25 cellular contexts compared by ENCODE assay signal in genomic region chr2:21194147-21194546, GRCh38.
"Had no signal": no experiment of that assay in that cellular context is flagged by ENCODE, and none has a peak within 500 bp of the region (broad histone marks: within the 10 kb centered on the region; RNA-seq: fewer than 3 reads in every experiment).

No MANE protein-coding gene starts in this region.

- H2AFZ ChIP-seq: parathyroid adenoma had no signal

- H3K4me3 ChIP-seq: coronary artery, gastroesophageal sphincter, heart right ventricle, lower lobe of right lung, prostate gland, stomach, thyroid gland had no signal

- ATAC-seq: esophagus mucosa; gastroesophageal sphincter; heart right ventricle; left ventricle myocardium superior; lower lobe of right lung; natural killer cell; sciatic nerve; stimulated activated effector memory CD8-positive, alpha-beta T cell treated with anti-CD3 and anti-CD28 coated beads, Interleukin-12 subunit alpha, Interleukin-12 subunit beta, amount 100 ng/mL, for 72 hours had no signal

- H3K9me3 ChIP-seq: gastroesophageal sphincter, heart right ventricle, lower lobe of right lung, prostate gland, right atrium auricular region, stomach, thyroid gland had no signal

- DNase-seq: dermis blood vessel endothelial cell; effector memory CD4-positive, alpha-beta T cell; foreskin fibroblast; glutamatergic neuron; heart right ventricle; hippocampal formation; islet precursor cell; kidney glomerular epithelial cell; left ventricle myocardium superior; lower lobe of right lung; natural killer cell; stimulated activated CD4-positive, alpha-beta T cell treated with anti-CD3 and anti-CD28 coated beads, Interleukin-2, amount 100 ng/mL, for 24 hours; stimulated activated CD4-positive, alpha-beta T cell treated with anti-CD3 and anti-CD28 coated beads, Interleukin-4, amount 100 ng/mL, for 24 hours; stimulated activated naive CD4-positive, alpha-beta T cell treated with Interleukin-2 at 50 U/mL for 16 hours; stomach; thyroid gland; trophoblast cell had no signal

- H3K9me3 Mint-ChIP-seq: stimulated activated effector memory CD8-positive, alpha-beta T cell treated with anti-CD3 and anti-CD28 coated beads, Interleukin-12 subunit alpha, Interleukin-12 subunit beta, amount 100 ng/mL, for 72 hours had no signal

- H3K36me3 Mint-ChIP-seq: natural killer cell; stimulated activated effector memory CD8-positive, alpha-beta T cell treated with anti-CD3 and anti-CD28 coated beads, Interleukin-12 subunit alpha, Interleukin-12 subunit beta, amount 100 ng/mL, for 72 hours had no signal

- H3K27me3 ChIP-seq: gastroesophageal sphincter, heart right ventricle, right atrium auricular region, stomach, thyroid gland had no signal

- H3K4me3 Mint-ChIP-seq: natural killer cell; stimulated activated effector memory CD8-positive, alpha-beta T cell treated with anti-CD3 and anti-CD28 coated beads, Interleukin-12 subunit alpha, Interleukin-12 subunit beta, amount 100 ng/mL, for 72 hours had no signal

- H3K4me1 Mint-ChIP-seq: natural killer cell; stimulated activated effector memory CD8-positive, alpha-beta T cell treated with anti-CD3 and anti-CD28 coated beads, Interleukin-12 subunit alpha, Interleukin-12 subunit beta, amount 100 ng/mL, for 72 hours had no signal

- H3K4me1 ChIP-seq: gastroesophageal sphincter, heart right ventricle, lower lobe of right lung, parathyroid adenoma, prostate gland, right atrium auricular region, stomach, thyroid gland had no signal

- H3K27ac Mint-ChIP-seq: natural killer cell; stimulated activated effector memory CD8-positive, alpha-beta T cell treated with anti-CD3 and anti-CD28 coated beads, Interleukin-12 subunit alpha, Interleukin-12 subunit beta, amount 100 ng/mL, for 72 hours had no signal

- H3K36me3 ChIP-seq: gastroesophageal sphincter, heart right ventricle, lower lobe of right lung, prostate gland, right atrium auricular region, stomach, thyroid gland had no signal
